In the genomic region with DNA sequence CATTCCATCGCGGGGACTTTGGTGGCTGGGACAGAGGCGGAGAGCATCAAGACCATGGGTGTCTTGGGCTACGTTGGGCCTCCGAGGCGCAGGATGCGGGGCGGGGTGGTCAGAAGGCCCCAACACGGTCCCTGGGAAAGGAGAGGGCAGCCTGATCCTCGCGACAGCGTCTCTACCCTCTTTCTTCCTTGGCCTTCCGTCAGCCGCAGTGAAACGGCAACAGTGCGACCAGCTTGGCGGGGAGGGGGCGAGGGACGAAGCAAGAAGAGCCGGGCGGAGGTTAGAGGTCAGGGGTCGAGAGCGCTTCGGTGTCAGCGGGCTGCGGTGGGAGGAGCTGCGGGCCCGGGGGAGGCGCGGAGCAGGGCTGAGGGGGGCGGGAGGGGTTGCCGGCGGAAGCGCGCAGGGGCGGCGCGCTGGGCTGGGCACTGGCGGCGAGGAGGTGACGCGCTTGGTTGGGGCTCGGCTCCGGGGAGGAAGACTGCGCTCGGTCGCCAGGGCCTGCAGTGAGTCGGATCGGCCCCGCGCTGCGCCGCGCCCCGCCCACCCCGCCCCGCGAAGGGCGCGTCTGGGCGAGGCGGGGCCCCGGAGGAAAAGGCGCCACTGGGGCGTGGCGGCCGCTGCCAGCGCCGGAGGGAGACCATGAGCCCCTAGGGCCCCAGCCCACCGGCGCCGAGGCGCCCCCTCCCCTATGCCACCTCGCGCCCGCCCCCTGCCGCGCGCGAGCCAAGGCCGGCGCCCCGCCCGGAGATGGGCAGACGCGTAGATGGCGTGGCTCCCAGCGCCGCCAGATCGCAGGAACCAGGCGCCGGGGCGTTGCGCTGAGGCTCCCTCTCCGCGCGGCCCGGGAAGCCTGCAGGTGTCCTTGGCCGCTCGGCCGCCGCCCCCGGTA, we compare ENCODE assay signal across 8 cellular contexts. TPM values are rescaled to one million over a fixed set of nuclear protein-coding genes. Genes with fewer than 3 reads are reported as not detected.
DNase-seq lines count a peak whose midpoint lies in the region; ATAC-seq and TF ChIP-seq lines count a peak whose summit lies in the region.

KCNC4 (plus strand) TSS at position 600 of the 889 bp plus-strand sequence. CDS start 1,186 bp downstream, outside the sequence.

- CTCF ChIA-PET in CD8-positive, alpha-beta memory T cell (lab: Charles Lee): interaction anchor here (1.1 to 14.4 kb wide), 8 partner anchors 13 to 257 kb away, joined by 3 to 438 read pairs (median 32); partner anchors contain the start of genes LAMTOR5 and RBM15

- peaks cover 0 to 3% (median 0%) of the 10 kb centered on the region in 3 donors for H3K36me3 Mint-ChIP-seq in CD8-positive, alpha-beta memory T cell

- H3K27me3 Mint-ChIP-seq in CD8-positive, alpha-beta memory T cell: peaks cover 0 to 5% of the 10 kb centered on the region in 2 donors

- TF ChIP-seq CTCF in HL-60 (IDR thresholded peaks at IDR 0.05; ENCODE audit: insufficient read depth, low read length) (no peak), OCI-LY1 (IDR thresholded peaks at IDR 0.05; ENCODE audit: low read length) (no peak), epithelial cell of esophagus (IDR thresholded peaks at IDR 0.05; ENCODE audit: insufficient read depth, low read depth, low read length, missing control alignments) (no peak)

- 0 out of 2 replicates have a peak within 1 kb of the TSS, but pooled peaks have one; percentile 4 for H2AFZ ChIP-seq in OCI-LY1 (ENCODE audit: low read length)

- H3K4me3 ChIP-seq in CD8-positive, alpha-beta memory T cell (ENCODE audit: low read length): peak within 1 kb of the TSS; percentile 68
- peak within 1 kb of the TSS; percentile 54 for H3K4me3 ChIP-seq in HL-60 (replicated peaks; ENCODE audit: insufficient read depth, low read length)
- peak within 1 kb of the TSS; percentile 66 for H3K4me3 ChIP-seq in OCI-LY1 (ENCODE audit: low read depth, low read length, poor library complexity, severe bottlenecking)
- H3K4me3 ChIP-seq in epithelial cell of esophagus (ENCODE audit: low read length): peak within 1 kb of the TSS; percentile 46
- H3K4me3 ChIP-seq in mononuclear cell (ENCODE audit: low read length): peak within 1 kb of the TSS; percentile 56

- no peaks in the 10 kb centered on the region for H3K9me3 ChIP-seq in CD8-positive, alpha-beta memory T cell (ENCODE audit: low read length)
- H3K9me3 ChIP-seq in OCI-LY1 (ENCODE audit: low read length) (no peaks in the 10 kb centered on the region), mononuclear cell (ENCODE audit: low read depth, low read length) (no peaks in the 10 kb centered on the region)

- H3K27ac ChIP-seq in CD8-positive, alpha-beta memory T cell (ENCODE audit: low read depth, low read length): peak within 1 kb of the TSS; percentile 66
- peak within 1 kb of the TSS; percentile 46 for H3K27ac ChIP-seq in HL-60 (replicated peaks)
- H3K27ac ChIP-seq in OCI-LY1 (ENCODE audit: low read depth, low read length, poor library complexity, severe bottlenecking): no peak within 1 kb of the TSS

- peak within 1 kb of the TSS; percentile 70 for H3K9ac ChIP-seq in OCI-LY1 (ENCODE audit: low read length)

- peak within 1 kb of the TSS; percentile 85 to 98 (median 95) for H3K27ac Mint-ChIP-seq in CD8-positive, alpha-beta memory T cell

- no peaks in the 10 kb centered on the region for H3K79me2 ChIP-seq in OCI-LY1 (ENCODE audit: insufficient read depth, low read length)

- peak within 1 kb of the TSS; percentile 83 for H3K4me2 ChIP-seq in OCI-LY1 (ENCODE audit: low read length)

- H3K4me3 Mint-ChIP-seq in CD8-positive, alpha-beta memory T cell: peak within 1 kb of the TSS; percentile 82 to 94 (median 89)

- peak; percentile 88 to 95 (median 90) for DNase-seq in CD8-positive, alpha-beta memory T cell
- peak; percentile 69 to 82 for DNase-seq in HL-60 (ENCODE audit: low read depth in 1 of 2, low spot score in 1 of 2)
- peak; percentile 83 for DNase-seq in activated T-cell treated with anti-CD3 and anti-CD28 coated beads for 1 hour (ENCODE audit: low read depth)
- peak; percentile 80 for DNase-seq in epithelial cell of esophagus (ENCODE audit: low read depth)
- peak; percentile 80 to 87 for DNase-seq in stimulated activated CD8-positive, alpha-beta memory T cell treated with anti-CD3 and anti-CD28 coated beads, Interleukin-2, amount 100 ng/mL, for 1 hour (ENCODE audit: low read depth in 2 of 2)

- POLR2A ChIA-PET in CD8-positive, alpha-beta memory T cell (lab: Charles Lee): interaction anchor here (0.6 to 6.6 kb wide), 4 partner anchors 102 to 741 kb away, joined by 3 to 42 read pairs (median 4); partner anchors contain the start of gene RBM15

- peak; percentile 81 for ATAC-seq in GM19467 (IDR thresholded peaks at IDR 0.05; ENCODE audit: unreplicated experiment)

- H3F3A ChIP-seq in OCI-LY1 (ENCODE audit: insufficient read depth, low read length): no peaks in the 10 kb centered on the region

- H3K9me3 Mint-ChIP-seq in CD8-positive, alpha-beta memory T cell: no peaks in the 10 kb centered on the region

- H3K36me3 ChIP-seq in CD8-positive, alpha-beta memory T cell (ENCODE audit: insufficient read depth, low read length): no peaks in the 10 kb centered on the region
- no peaks in the 10 kb centered on the region for H3K36me3 ChIP-seq in OCI-LY1 (ENCODE audit: insufficient read depth, low read length)

- H3K9me2 ChIP-seq in OCI-LY1 (ENCODE audit: low read depth, low read length): no peaks in the 10 kb centered on the region

- H3K4me1 ChIP-seq in CD8-positive, alpha-beta memory T cell (ENCODE audit: insufficient read depth, low read length): peaks cover 29% of the 10 kb centered on the region
- H3K4me1 ChIP-seq in OCI-LY1 (ENCODE audit: insufficient read depth, low read length, severe bottlenecking): peaks cover 22% of the 10 kb centered on the region
- H3K4me1 ChIP-seq in mononuclear cell (ENCODE audit: insufficient read depth, low read length): peaks cover 38% of the 10 kb centered on the region

- H4K20me1 ChIP-seq in OCI-LY1 (ENCODE audit: insufficient read depth, low read length): no peaks in the 10 kb centered on the region

- H3K4me1 Mint-ChIP-seq in CD8-positive, alpha-beta memory T cell: peaks cover 34 to 61% (median 53%) of the 10 kb centered on the region in 3 donors

- no peaks in the 10 kb centered on the region for H3K27me3 ChIP-seq in CD8-positive, alpha-beta memory T cell (ENCODE audit: insufficient read depth, low read length, poor library complexity, severe bottlenecking)
- peaks cover 7% of the 10 kb centered on the region for H3K27me3 ChIP-seq in HL-60 (ENCODE audit: insufficient read depth, poor library complexity, severe bottlenecking)
- H3K27me3 ChIP-seq in OCI-LY1 (ENCODE audit: insufficient read depth, low read length): peaks cover 16% of the 10 kb centered on the region; the same call in 1 of the 2 replicates
- H3K27me3 ChIP-seq in mononuclear cell (ENCODE audit: insufficient read depth, low read length): peaks cover 13% of the 10 kb centered on the region

RNA-seq across cellular contexts. Expression of gene KCNC4, which starts in this region (rescaled TPM):
- 1 to 10 TPM; 6.4 to 8.4 TPM for total RNA-seq in CD8-positive, alpha-beta memory T cell
- 2.0 TPM for polyA plus RNA-seq in CD8-positive, alpha-beta memory T cell
- total RNA-seq in mononuclear cell: 2.8 TPM
